21 cellular contexts compared by ENCODE assay signal in genomic region chr1:221001167-221001566, GRCh38.
DNase-seq lines count a peak whose midpoint lies in the region; ATAC-seq and TF ChIP-seq lines count a peak whose summit lies in the region.
"Had no signal": no experiment of that assay in that cellular context is flagged by ENCODE, and none has a peak within 500 bp of the region (broad histone marks: within the 10 kb centered on the region; RNA-seq: fewer than 3 reads in every experiment).

No MANE protein-coding gene starts in this region.

- dilution Hi-C loops in IMR-90 (cut with HindIII; ENCODE audit: low sequenced_read_pairs, unreplicated experiment): no loop called here

- no peak for TF ChIP-seq RAD21 in IMR-90 (IDR thresholded peaks at IDR 0.05; ENCODE audit: low read length)

- no CpG with 5 or more reads among the region's 4 CpGs for WGBS in IMR-90 (ENCODE audit: extremely low coverage in 2 of 2, insufficient read length in 1 of 2), 2 experiments
- 86 to 90% methylated on average over 4 of the region's 4 CpGs for WGBS in upper lobe of left lung, 2 donors
- 78 to 81% methylated on average over 4 of the region's 4 CpGs for WGBS in body of pancreas, 2 donors

- in situ Hi-C loops in IMR-90 (cut with MboI; ENCODE audit: low sequenced_read_pairs): no loop called here

- H2AK9ac ChIP-seq in IMR-90 (replicated peaks; ENCODE audit: low read depth, low read length, poor library complexity): no peak overlapping the region

- H3K4me3 Mint-ChIP-seq in activated T-cell treated with anti-CD3 and anti-CD28 coated beads, Interleukin-2, amount 50 U/mL, for 4 hours: no peak overlapping the region
- H3K4me3 Mint-ChIP-seq: B cell; CD4-positive, CD25-positive, alpha-beta regulatory T cell; CD8-positive, alpha-beta memory T cell had no signal

- no peak overlapping the region for H3K4ac ChIP-seq in IMR-90 (ENCODE audit: low read depth, low read length)

- H3K56ac ChIP-seq in IMR-90 (ENCODE audit: extremely low read depth, insufficient read depth, low read length): no peak overlapping the region

- H2BK5ac ChIP-seq in IMR-90 (ENCODE audit: low read depth, low read length, poor library complexity, severe bottlenecking): peak overlapping the region; percentile 31

- H3K36me3 ChIP-seq in left ventricle myocardium inferior (no peaks in the 10 kb centered on the region), IMR-90 (ENCODE audit: control insufficient read depth, insufficient read depth, low read length) (no peaks in the 10 kb centered on the region), neutrophil (no peaks in the 10 kb centered on the region), upper lobe of left lung (no peaks in the 10 kb centered on the region), body of pancreas (replicated peaks in 1 of 2; ENCODE audit: insufficient read depth in 1 of 2, low read depth in 2 of 2) (no peaks in the 10 kb centered on the region)

- no peak overlapping the region for H2BK15ac ChIP-seq in IMR-90 (ENCODE audit: low read depth, low read length)

- no peak overlapping the region for H3K18ac ChIP-seq in IMR-90 (ENCODE audit: low read depth, low read length)

- TF ChIP-seq CTCF in left ventricle myocardium inferior (IDR thresholded peaks at IDR 0.05; ENCODE audit: borderline replicate concordance) (no peak), IMR-90 (conservative IDR thresholded peaks at IDR 0.05; ENCODE audit: low read depth, low read length) (no peak), neutrophil (IDR thresholded peaks at IDR 0.05) (no peak), upper lobe of left lung (IDR thresholded peaks at IDR 0.05) (no peak), body of pancreas (IDR thresholded peaks at IDR 0.05) (no peak)

- TF ChIP-seq EP300 in upper lobe of left lung (IDR thresholded peaks at IDR 0.05): no peak

- H3K23ac ChIP-seq in IMR-90 (ENCODE audit: low read depth, low read length): no peak overlapping the region

- H3K4me1 ChIP-seq in left ventricle myocardium inferior: peaks cover 5% of the 10 kb centered on the region
- H3K4me1 ChIP-seq in IMR-90 (ENCODE audit: control insufficient read depth, insufficient read depth, low read length): no peaks in the 10 kb centered on the region
- peaks cover 42 to 44% of the 10 kb centered on the region in 2 experiments for H3K4me1 ChIP-seq in neutrophil (ENCODE audit: control insufficient read depth in 1 of 2, insufficient read depth in 1 of 2, low read depth in 1 of 2, low read length in 1 of 2)
- H3K4me1 ChIP-seq in upper lobe of left lung: peaks cover 0 to 5% (median 0%) of the 10 kb centered on the region in 4 donors
- no peaks in the 10 kb centered on the region for H3K4me1 ChIP-seq in body of pancreas

- H3K9me3 Mint-ChIP-seq in activated T-cell treated with anti-CD3 and anti-CD28 coated beads, Interleukin-2, amount 50 U/mL, for 4 hours: peaks cover 9% of the 10 kb centered on the region

- no peak overlapping the region for H4K8ac ChIP-seq in IMR-90 (ENCODE audit: low read depth in 2 of 2, low read length in 2 of 2)

- no peaks in the 10 kb centered on the region for H3K4me1 Mint-ChIP-seq in activated T-cell treated with anti-CD3 and anti-CD28 coated beads, Interleukin-2, amount 50 U/mL, for 4 hours (ENCODE audit: low read depth)
- H3K4me1 Mint-ChIP-seq: B cell; CD4-positive, CD25-positive, alpha-beta regulatory T cell; CD8-positive, alpha-beta memory T cell had no signal

- H2BK120ac ChIP-seq in IMR-90 (ENCODE audit: low read depth, low read length): no peak overlapping the region

- H3K4me3 ChIP-seq in left ventricle myocardium inferior (no peak overlapping the region), IMR-90 (ENCODE audit: insufficient read depth, low read depth, low read length) (no peak overlapping the region), neutrophil (ENCODE audit: low read depth in 1 of 2, low read length in 1 of 2) (peak overlapping the region in 1 of 2 experiments; percentile 19), upper lobe of left lung (no peak overlapping the region), body of pancreas (no peak overlapping the region)

- H2AFZ ChIP-seq in IMR-90 (replicated peaks; ENCODE audit: low read length, poor library complexity): peak overlapping the region; percentile 44

- H3K9me3 ChIP-seq in left ventricle myocardium inferior (replicated peaks) (peaks cover 26% of the 10 kb centered on the region), IMR-90 (ENCODE audit: control insufficient read depth, insufficient read depth, low read length) (no peaks in the 10 kb centered on the region), neutrophil (no peaks in the 10 kb centered on the region), upper lobe of left lung (no peaks in the 10 kb centered on the region), body of pancreas (no peaks in the 10 kb centered on the region)

- H3K9ac ChIP-seq in IMR-90 (ENCODE audit: low read depth, low read length): no peak overlapping the region

- H4K20me1 ChIP-seq in IMR-90 (ENCODE audit: insufficient read depth, low read length): no peaks in the 10 kb centered on the region

- H3K27me3 ChIP-seq in left ventricle myocardium inferior (ENCODE audit: low read depth) (no peaks in the 10 kb centered on the region), IMR-90 (ENCODE audit: control insufficient read depth, insufficient read depth, low read length) (no peaks in the 10 kb centered on the region), neutrophil (no peaks in the 10 kb centered on the region), upper lobe of left lung (no peaks in the 10 kb centered on the region), body of pancreas (no peaks in the 10 kb centered on the region)

- H4K5ac ChIP-seq in IMR-90 (ENCODE audit: low read depth, low read length): no peak overlapping the region

- H3K14ac ChIP-seq in IMR-90 (replicated peaks; ENCODE audit: low read depth, low read length): no peak overlapping the region

- H3K27me3 Mint-ChIP-seq in activated T-cell treated with anti-CD3 and anti-CD28 coated beads, Interleukin-2, amount 50 U/mL, for 4 hours (ENCODE audit: low read depth): no peaks in the 10 kb centered on the region
- H3K27me3 Mint-ChIP-seq: B cell; CD4-positive, CD25-positive, alpha-beta regulatory T cell had no signal

- H3K27ac ChIP-seq in left ventricle myocardium inferior (replicated peaks): peak overlapping the region; percentile 65
- H3K27ac ChIP-seq in IMR-90 (ENCODE audit: insufficient read depth, low read length): no peak overlapping the region
- H3K27ac ChIP-seq in neutrophil: peak overlapping the region; percentile 83
- peak overlapping the region in 3 of 4 donors; percentile 53 for H3K27ac ChIP-seq in upper lobe of left lung
- no peak overlapping the region for H3K27ac ChIP-seq in body of pancreas

- no peaks in the 10 kb centered on the region for H3K9me1 ChIP-seq in IMR-90 (ENCODE audit: insufficient read depth, low read length)

- POLR2A ChIA-PET in IMR-90 (lab: Charles Lee; ENCODE audit: unreplicated experiment): no interaction called here

- intact Hi-C loops in left ventricle myocardium inferior (cut with micrococcal nuclease): no loop called here
- intact Hi-C loops in cardiac septum (cut with DNase I): no loop called here
- intact Hi-C loops in IMR-90 (cut with micrococcal nuclease): no loop called here
- intact Hi-C loops in body of pancreas (cut with DNase I): no loop called here

- DNase-seq in left ventricle myocardium inferior (no peak), cardiac septum (ENCODE audit: low spot score) (no peak), IMR-90 (no peak), upper lobe of left lung (no peak), A172 (ENCODE audit: low spot score) (no peak), body of pancreas (no peak)
- DNase-seq in activated T-cell treated with anti-CD3 and anti-CD28 coated beads, Interleukin-2, amount 50 U/mL, for 4 hours: no peak
- DNase-seq: 8988T; C1 segment of cervical spinal cord; CD4-positive, CD25-positive, alpha-beta regulatory T cell; CD8-positive, alpha-beta memory T cell; COR-L47; DMS 273 treated with DMSO at 0.1 percent for 48 hours; DMS53; DND-41; EL; GOT3; H7 had no signal

- no peak overlapping the region for H3K4me2 ChIP-seq in IMR-90 (ENCODE audit: low read depth, low read length)

- H3K79me1 ChIP-seq in IMR-90 (ENCODE audit: low read depth in 1 of 2, low read length in 2 of 2): no peaks in the 10 kb centered on the region

- H3K36me3 Mint-ChIP-seq in activated T-cell treated with anti-CD3 and anti-CD28 coated beads, Interleukin-2, amount 50 U/mL, for 4 hours (ENCODE audit: insufficient read depth): no peaks in the 10 kb centered on the region
- H3K36me3 Mint-ChIP-seq: CD4-positive, CD25-positive, alpha-beta regulatory T cell; CD8-positive, alpha-beta memory T cell had no signal

- CTCF ChIA-PET in IMR-90 (lab: Yijun Ruan, JAX): no interaction called here

- BruUV-seq in IMR-90 (replicated peaks; lab: Mats Ljungman, UMichigan): no TSS peak

- H4K91ac ChIP-seq in IMR-90 (ENCODE audit: insufficient read depth, low read depth, low read length): no peak overlapping the region

- no peak overlapping the region for H2AK5ac ChIP-seq in IMR-90 (ENCODE audit: low read depth, low read length)

- ATAC-seq in IMR-90 (ENCODE audit: low read depth) (no peak), upper lobe of left lung (ENCODE audit: low FRiP score in 2 of 2) (no peak), body of pancreas (no peak)
- ATAC-seq in activated T-cell treated with anti-CD3 and anti-CD28 coated beads, Interleukin-2, amount 50 U/mL, for 4 hours: no peak
- ATAC-seq: HCT116 had no signal

- no peak for TF ChIP-seq POLR2A in IMR-90 (IDR thresholded peaks at IDR 0.05; ENCODE audit: low read depth, low read length)
- TF ChIP-seq POLR2A in upper lobe of left lung (IDR thresholded peaks at IDR 0.05): no peak
- no peak for TF ChIP-seq POLR2A in body of pancreas (IDR thresholded peaks at IDR 0.05)

- no peak overlapping the region for H2BK20ac ChIP-seq in IMR-90 (ENCODE audit: low read depth, low read length)

TF ChIP-seq in IMR-90, 13 proteins besides CTCF, POLR2A, EP300 and RAD21 (continues in another document):
- TF ChIP-seq RCOR1 (IDR thresholded peaks at IDR 0.05; ENCODE audit: insufficient replicate concordance, low read length): no peak
- TF ChIP-seq ELK1 (IDR thresholded peaks at IDR 0.05; ENCODE audit: borderline replicate concordance, low read depth, low read length): no peak
- TF ChIP-seq MAZ (IDR thresholded peaks at IDR 0.05; ENCODE audit: borderline replicate concordance, low read depth, low read length): no peak
- TF ChIP-seq CHD1 (IDR thresholded peaks at IDR 0.05; ENCODE audit: low read depth, low read length): no peak
- TF ChIP-seq CEBPB (IDR thresholded peaks at IDR 0.05; ENCODE audit: low read depth, low read length): no peak
- TF ChIP-seq SMC3 (IDR thresholded peaks at IDR 0.05; ENCODE audit: low read depth, low read length): no peak

Comparison
In these comparisons a context has a peak if more than half of its experiments do, and no peak if none do; other contexts are left out.
1. H3K27ac ChIP-seq: peak in left ventricle myocardium inferior (single experiment), neutrophil (single experiment) and upper lobe of left lung (3 of 4); none in IMR-90 (single experiment) and body of pancreas (0 of 4).